ENCODE assay signal across 8 cellular contexts in genomic region chr14:58199726-58200479, GRCh38. TPM values are rescaled to one million over a fixed set of nuclear protein-coding genes. Genes with fewer than 3 reads are reported as not detected.
DNase-seq lines count a peak whose midpoint lies in the region; ATAC-seq and TF ChIP-seq lines count a peak whose summit lies in the region.

ACTR10 (plus strand) TSS chr14:58200149; CDS start chr14:58200218, 69 bp downstream.

- H3K36me3 Mint-ChIP-seq in activated T-helper 2 cell treated with anti-CD3 and anti-CD28 coated beads, Interferon-gamma antibody, Interleukin-2, Interleukin-4, amounts not matched to agents 10 μg/mL and 5 μg/mL and 100 μg/mL, durations not matched to agents 14 hours and 24 hours and 36 hours (ENCODE audit: low read depth), result peaks cover 11% of the 10 kb centered on the region
- H3K36me3 Mint-ChIP-seq in naive thymus-derived CD8-positive, alpha-beta T cell, result peaks cover 0 to 20% (median 0%) of the 10 kb centered on the region in 3 donors
- H3K36me3 Mint-ChIP-seq in stimulated activated naive B cell treated with anti-CD40 and anti-IgM and Interleukin-4, amounts not matched to agents 10 μg/mL and 1 μg/mL and 100 μg/mL, for 72 hours, result peaks cover 0 to 7% of the 10 kb centered on the region in 2 donors

- peak within 1 kb of the TSS; percentile 50 for H3K27ac ChIP-seq in RWPE2 (ENCODE audit: poor library complexity, severe bottlenecking)

- H3K36me3 ChIP-seq in RWPE2 (ENCODE audit: low read depth), result peaks cover 25% of the 10 kb centered on the region

- peak within 1 kb of the TSS; percentile 92 for H3K4me3 Mint-ChIP-seq in activated T-helper 2 cell treated with anti-CD3 and anti-CD28 coated beads, Interferon-gamma antibody, Interleukin-2, Interleukin-4, amounts not matched to agents 10 μg/mL and 5 μg/mL and 100 μg/mL, durations not matched to agents 14 hours and 24 hours and 36 hours (ENCODE audit: low read depth)
- peak within 1 kb of the TSS; percentile 93 to 99 (median 96) for H3K4me3 Mint-ChIP-seq in naive thymus-derived CD8-positive, alpha-beta T cell
- H3K4me3 Mint-ChIP-seq in stimulated activated naive B cell treated with anti-CD40 and anti-IgM and Interleukin-4, amounts not matched to agents 10 μg/mL and 1 μg/mL and 100 μg/mL, for 72 hours, result peak within 1 kb of the TSS; percentile 93 to 97

- no peaks in the 10 kb centered on the region for H3K9me3 ChIP-seq in RWPE2 (ENCODE audit: severe bottlenecking)

- peak; percentile 84 for DNase-seq in EL
- DNase-seq in H4 (ENCODE audit: low spot score), result peak; percentile 71
- peak; percentile 23 for DNase-seq in LNCaP clone FGC (ENCODE audit: low read depth)
- DNase-seq in RWPE2 (ENCODE audit: low spot score), result peak; percentile 96
- DNase-seq in activated T-helper 2 cell treated with anti-CD3 and anti-CD28 coated beads, Interferon-gamma antibody, Interleukin-2, Interleukin-4, amounts not matched to agents 10 μg/mL and 5 μg/mL and 100 μg/mL, durations not matched to agents 14 hours and 24 hours and 36 hours (ENCODE audit: low spot score), result peak; percentile 80
- DNase-seq in fibroblast of mammary gland (ENCODE audit: low read depth), result peak; percentile 63
- DNase-seq in naive thymus-derived CD8-positive, alpha-beta T cell, result peak; percentile 74 to 95 (median 88)
- peak; percentile 91 for DNase-seq in stimulated activated naive B cell treated with anti-CD40 and anti-IgM and Interleukin-4, amounts not matched to agents 10 μg/mL and 1 μg/mL and 100 μg/mL, for 72 hours

- peak within 1 kb of the TSS; percentile 79 for H3K27ac Mint-ChIP-seq in activated T-helper 2 cell treated with anti-CD3 and anti-CD28 coated beads, Interferon-gamma antibody, Interleukin-2, Interleukin-4, amounts not matched to agents 10 μg/mL and 5 μg/mL and 100 μg/mL, durations not matched to agents 14 hours and 24 hours and 36 hours
- H3K27ac Mint-ChIP-seq in naive thymus-derived CD8-positive, alpha-beta T cell, result peak within 1 kb of the TSS; percentile 93 to 98 (median 97)
- peak within 1 kb of the TSS; percentile 97 for H3K27ac Mint-ChIP-seq in stimulated activated naive B cell treated with anti-CD40 and anti-IgM and Interleukin-4, amounts not matched to agents 10 μg/mL and 1 μg/mL and 100 μg/mL, for 72 hours

- no peaks in the 10 kb centered on the region for H3K9me3 Mint-ChIP-seq in activated T-helper 2 cell treated with anti-CD3 and anti-CD28 coated beads, Interferon-gamma antibody, Interleukin-2, Interleukin-4, amounts not matched to agents 10 μg/mL and 5 μg/mL and 100 μg/mL, durations not matched to agents 14 hours and 24 hours and 36 hours
- no peaks in the 10 kb centered on the region for H3K9me3 Mint-ChIP-seq in naive thymus-derived CD8-positive, alpha-beta T cell
- no peaks in the 10 kb centered on the region for H3K9me3 Mint-ChIP-seq in stimulated activated naive B cell treated with anti-CD40 and anti-IgM and Interleukin-4, amounts not matched to agents 10 μg/mL and 1 μg/mL and 100 μg/mL, for 72 hours

- no peaks in the 10 kb centered on the region for H3K27me3 ChIP-seq in RWPE2 (ENCODE audit: insufficient read depth, poor library complexity, severe bottlenecking)

- TF ChIP-seq CTCF in LNCaP clone FGC (IDR thresholded peaks at IDR 0.05; ENCODE audit: control insufficient read depth, extremely low read depth, insufficient read depth), result no peak
- no peak for TF ChIP-seq CTCF in RWPE2 (IDR thresholded peaks at IDR 0.05; ENCODE audit: poor library complexity, severe bottlenecking)
- TF ChIP-seq CTCF in fibroblast of mammary gland (conservative IDR thresholded peaks at IDR 0.05; ENCODE audit: control insufficient read depth, insufficient read depth, low read depth, low read length), result no peak

- H3K4me1 Mint-ChIP-seq in activated T-helper 2 cell treated with anti-CD3 and anti-CD28 coated beads, Interferon-gamma antibody, Interleukin-2, Interleukin-4, amounts not matched to agents 10 μg/mL and 5 μg/mL and 100 μg/mL, durations not matched to agents 14 hours and 24 hours and 36 hours (ENCODE audit: low read depth), result peaks cover 16% of the 10 kb centered on the region
- peaks cover 13 to 47% (median 32%) of the 10 kb centered on the region in 4 donors for H3K4me1 Mint-ChIP-seq in naive thymus-derived CD8-positive, alpha-beta T cell
- peaks cover 10 to 22% of the 10 kb centered on the region in 2 donors for H3K4me1 Mint-ChIP-seq in stimulated activated naive B cell treated with anti-CD40 and anti-IgM and Interleukin-4, amounts not matched to agents 10 μg/mL and 1 μg/mL and 100 μg/mL, for 72 hours

- peak; percentile 95 for ATAC-seq in RWPE2 (ENCODE audit: low read depth)
- peak; percentile 85 to 88 for ATAC-seq in naive thymus-derived CD8-positive, alpha-beta T cell
- peak; percentile 94 for ATAC-seq in stimulated activated naive B cell treated with anti-CD40 and anti-IgM and Interleukin-4, amounts not matched to agents 10 μg/mL and 1 μg/mL and 100 μg/mL, for 72 hours (replicated peaks)

- POLR2A ChIA-PET in naive thymus-derived CD8-positive, alpha-beta T cell (lab: Charles Lee), result interaction anchor here (0.6 to 4.3 kb wide), 10 partner anchors 23 to 931 kb away, joined by 3 to 28 read pairs (median 5); partner anchors contain the start of genes AP5M1, ARID4A, EXOC5 and KIAA0586

- peaks cover 9% of the 10 kb centered on the region for H3K27me3 Mint-ChIP-seq in activated T-helper 2 cell treated with anti-CD3 and anti-CD28 coated beads, Interferon-gamma antibody, Interleukin-2, Interleukin-4, amounts not matched to agents 10 μg/mL and 5 μg/mL and 100 μg/mL, durations not matched to agents 14 hours and 24 hours and 36 hours (ENCODE audit: low read depth)
- H3K27me3 Mint-ChIP-seq in naive thymus-derived CD8-positive, alpha-beta T cell, result peaks cover 0 to under 1% (median 0%) of the 10 kb centered on the region in 5 donors
- H3K27me3 Mint-ChIP-seq in stimulated activated naive B cell treated with anti-CD40 and anti-IgM and Interleukin-4, amounts not matched to agents 10 μg/mL and 1 μg/mL and 100 μg/mL, for 72 hours, result no peaks in the 10 kb centered on the region

- H3K4me1 ChIP-seq in RWPE2 (ENCODE audit: insufficient read depth, poor library complexity, severe bottlenecking), result peaks cover 9% of the 10 kb centered on the region

- H3K4me3 ChIP-seq in LNCaP clone FGC (ENCODE audit: low read depth, low read length) (peak within 1 kb of the TSS; percentile 95), RWPE2 (ENCODE audit: severe bottlenecking) (peak within 1 kb of the TSS; percentile 89), fibroblast of mammary gland (ENCODE audit: control insufficient read depth, low read depth, low read length) (peak within 1 kb of the TSS; percentile 95)

- intact Hi-C loops in activated T-helper 2 cell treated with anti-CD3 and anti-CD28 coated beads, Interferon-gamma antibody, Interleukin-2, Interleukin-4, amounts not matched to agents 10 μg/mL and 5 μg/mL and 100 μg/mL, durations not matched to agents 14 hours and 24 hours and 36 hours (cut with micrococcal nuclease), result loop anchor here (1.0 to 2.0 kb wide), 2 partner anchors 44 to 99 kb away; partner anchors contain the start of genes ARID4A and PSMA3

RNA-seq across cellular contexts. Expression of gene ACTR10, which starts in this region (rescaled TPM):
- 81.2 and 87.7 TPM in 2 replicates for total RNA-seq in H4 (2014; rRNA removed; shearing (Covaris generic))
- total RNA-seq in activated T-helper 2 cell treated with anti-CD3 and anti-CD28 coated beads, Interferon-gamma antibody, Interleukin-2, Interleukin-4, amounts not matched to agents 10 μg/mL and 5 μg/mL and 100 μg/mL, durations not matched to agents 14 hours and 24 hours and 36 hours, result 38.2 and 39.8 TPM in 2 replicates
- 10 to 100 TPM; 54.9 to 69.5 TPM for total RNA-seq in naive thymus-derived CD8-positive, alpha-beta T cell
- polyA plus RNA-seq in naive thymus-derived CD8-positive, alpha-beta T cell, result 10 to 100 TPM; 80.3 to 87.2 (median 84.7) TPM

Comparison
In these comparisons a context has a peak if more than half of its experiments do, and no peak if none do; other contexts are left out.
1. Peak in every context shown above with its lines: DNase-seq, ATAC-seq, H3K4me3 ChIP-seq and H3K27ac ChIP-seq.
2. DNase-seq: peak in every context shown above with its lines; median percentile 96 in RWPE2; 91 in stimulated activated naive B cell treated with anti-CD40 and anti-IgM and Interleukin-4, amounts not matched to agents 10 μg/mL and 1 μg/mL and 100 μg/mL, for 72 hours; 88 in naive thymus-derived CD8-positive, alpha-beta T cell; 84 in EL; 80 in activated T-helper 2 cell treated with anti-CD3 and anti-CD28 coated beads, Interferon-gamma antibody, Interleukin-2, Interleukin-4, amounts not matched to agents 10 μg/mL and 5 μg/mL and 100 μg/mL, durations not matched to agents 14 hours and 24 hours and 36 hours; 71 in H4; 63 in fibroblast of mammary gland; 23 in LNCaP clone FGC.